In genomic region chr4:47490550-47490949, GRCh38 we compare ENCODE assay signal across 8 cellular contexts. TPM values are rescaled to one million over a fixed set of nuclear protein-coding genes. Genes with fewer than 3 reads are reported as not detected.
A peak's percentile ranks its signal among the peaks of the same experiment; 100 is the strongest.
DNase-seq lines count a peak whose midpoint lies in the region; ATAC-seq lines count a peak whose summit lies in the region.

No MANE protein-coding gene starts in this region.

- no peak overlapping the region for H3K27ac Mint-ChIP-seq in activated T-helper 17 cell treated with anti-CD3 and anti-CD28 coated beads, Interleukin-2, amount 50 U/mL, for 72 hours
- H3K27ac Mint-ChIP-seq in activated T-helper 2 cell treated with anti-CD3 and anti-CD28 coated beads, Interferon-gamma antibody, Interleukin-2, Interleukin-4, amounts not matched to agents 10 μg/mL and 5 μg/mL and 100 μg/mL, durations not matched to agents 14 hours and 24 hours and 36 hours, result no peak overlapping the region

- no peaks in the 10 kb centered on the region for H3K27me3 Mint-ChIP-seq in activated T-helper 17 cell treated with anti-CD3 and anti-CD28 coated beads, Interleukin-2, amount 50 U/mL, for 72 hours
- peaks cover 2% of the 10 kb centered on the region for H3K27me3 Mint-ChIP-seq in activated T-helper 2 cell treated with anti-CD3 and anti-CD28 coated beads, Interferon-gamma antibody, Interleukin-2, Interleukin-4, amounts not matched to agents 10 μg/mL and 5 μg/mL and 100 μg/mL, durations not matched to agents 14 hours and 24 hours and 36 hours (ENCODE audit: low read depth)

- no peaks in the 10 kb centered on the region for H3K36me3 Mint-ChIP-seq in activated T-helper 17 cell treated with anti-CD3 and anti-CD28 coated beads, Interleukin-2, amount 50 U/mL, for 72 hours (ENCODE audit: low read depth)
- H3K36me3 Mint-ChIP-seq in activated T-helper 2 cell treated with anti-CD3 and anti-CD28 coated beads, Interferon-gamma antibody, Interleukin-2, Interleukin-4, amounts not matched to agents 10 μg/mL and 5 μg/mL and 100 μg/mL, durations not matched to agents 14 hours and 24 hours and 36 hours (ENCODE audit: low read depth), result no peaks in the 10 kb centered on the region

- peak; percentile 37 for DNase-seq in NOMO-1 treated with DMSO at 0.1 percent for 48 hours (lab: John Stamatoyannopoulos, UW; ENCODE audit: unreplicated experiment)
- no peak for DNase-seq in NOMO-1 treated with dmso at 0.1 percent for 144 hours (lab: John Stamatoyannopoulos, UW; ENCODE audit: unreplicated experiment)
- DNase-seq in HuH-7 (ENCODE audit: low spot score), result peak; percentile 25
- peak; percentile 27 for DNase-seq in iPS-NIHi7 (ENCODE audit: extremely low spot score)
- DNase-seq in DMS79 treated with DMSO at 0.1 percent for 48 hours (lab: John Stamatoyannopoulos, UW), result no peak
- DNase-seq in activated T-helper 2 cell treated with anti-CD3 and anti-CD28 coated beads, Interferon-gamma antibody, Interleukin-2, Interleukin-4, amounts not matched to agents 10 μg/mL and 5 μg/mL and 100 μg/mL, durations not matched to agents 14 hours and 24 hours and 36 hours (ENCODE audit: low spot score), result no peak

- H3K4me1 Mint-ChIP-seq in activated T-helper 17 cell treated with anti-CD3 and anti-CD28 coated beads, Interleukin-2, amount 50 U/mL, for 72 hours, result peaks cover under 1% of the 10 kb centered on the region
- peaks cover 13% of the 10 kb centered on the region for H3K4me1 Mint-ChIP-seq in activated T-helper 2 cell treated with anti-CD3 and anti-CD28 coated beads, Interferon-gamma antibody, Interleukin-2, Interleukin-4, amounts not matched to agents 10 μg/mL and 5 μg/mL and 100 μg/mL, durations not matched to agents 14 hours and 24 hours and 36 hours (ENCODE audit: low read depth)

- peak; percentile 88 for ATAC-seq in GM21717 (IDR thresholded peaks at IDR 0.05; ENCODE audit: unreplicated experiment)
- ATAC-seq in activated T-helper 17 cell treated with anti-CD3 and anti-CD28 coated beads, Interleukin-2, amount 50 U/mL, for 72 hours (replicated peaks), result peak; percentile 85

- H3K4me3 Mint-ChIP-seq in activated T-helper 17 cell treated with anti-CD3 and anti-CD28 coated beads, Interleukin-2, amount 50 U/mL, for 72 hours, result no peak overlapping the region
- no peak overlapping the region for H3K4me3 Mint-ChIP-seq in activated T-helper 2 cell treated with anti-CD3 and anti-CD28 coated beads, Interferon-gamma antibody, Interleukin-2, Interleukin-4, amounts not matched to agents 10 μg/mL and 5 μg/mL and 100 μg/mL, durations not matched to agents 14 hours and 24 hours and 36 hours (ENCODE audit: low read depth)

- intact Hi-C loops in activated T-helper 2 cell treated with anti-CD3 and anti-CD28 coated beads, Interferon-gamma antibody, Interleukin-2, Interleukin-4, amounts not matched to agents 10 μg/mL and 5 μg/mL and 100 μg/mL, durations not matched to agents 14 hours and 24 hours and 36 hours (cut with micrococcal nuclease), result no loop called here

- H3K9me3 Mint-ChIP-seq in activated T-helper 17 cell treated with anti-CD3 and anti-CD28 coated beads, Interleukin-2, amount 50 U/mL, for 72 hours, result no peaks in the 10 kb centered on the region
- no peaks in the 10 kb centered on the region for H3K9me3 Mint-ChIP-seq in activated T-helper 2 cell treated with anti-CD3 and anti-CD28 coated beads, Interferon-gamma antibody, Interleukin-2, Interleukin-4, amounts not matched to agents 10 μg/mL and 5 μg/mL and 100 μg/mL, durations not matched to agents 14 hours and 24 hours and 36 hours

RNA-seq across cellular contexts. Expression of gene ATP10D, which starts 5.5 kb away (rescaled TPM):
- total RNA-seq in activated T-helper 17 cell treated with anti-CD3 and anti-CD28 coated beads, Interleukin-2, amount 50 U/mL, for 72 hours, result 1 to 10 TPM; 5.1 to 8.2 TPM
- total RNA-seq in activated T-helper 2 cell treated with anti-CD3 and anti-CD28 coated beads, Interferon-gamma antibody, Interleukin-2, Interleukin-4, amounts not matched to agents 10 μg/mL and 5 μg/mL and 100 μg/mL, durations not matched to agents 14 hours and 24 hours and 36 hours, result 1.6 and 2.5 TPM in 2 replicates

RNA-seq across cellular contexts. Expression of gene COMMD8, which starts 27.0 kb away (rescaled TPM):
- total RNA-seq in activated T-helper 17 cell treated with anti-CD3 and anti-CD28 coated beads, Interleukin-2, amount 50 U/mL, for 72 hours, result 10 to 100 TPM; 16.1 to 27.0 TPM
- 17.8 and 19.0 TPM in 2 replicates for total RNA-seq in activated T-helper 2 cell treated with anti-CD3 and anti-CD28 coated beads, Interferon-gamma antibody, Interleukin-2, Interleukin-4, amounts not matched to agents 10 μg/mL and 5 μg/mL and 100 μg/mL, durations not matched to agents 14 hours and 24 hours and 36 hours

Comparison
In these comparisons a context has a peak if more than half of its experiments do, and no peak if none do; other contexts are left out.
1. DNase-seq: peak in NOMO-1 treated with DMSO at 0.1 percent for 48 hours (single experiment), HuH-7 (single experiment) and iPS-NIHi7 (single experiment); none in NOMO-1 treated with dmso at 0.1 percent for 144 hours (single experiment), DMS79 treated with DMSO at 0.1 percent for 48 hours (single experiment) and activated T-helper 2 cell treated with anti-CD3 and anti-CD28 coated beads, Interferon-gamma antibody, Interleukin-2, Interleukin-4, amounts not matched to agents 10 μg/mL and 5 μg/mL and 100 μg/mL, durations not matched to agents 14 hours and 24 hours and 36 hours (single experiment).